In the genomic region with DNA sequence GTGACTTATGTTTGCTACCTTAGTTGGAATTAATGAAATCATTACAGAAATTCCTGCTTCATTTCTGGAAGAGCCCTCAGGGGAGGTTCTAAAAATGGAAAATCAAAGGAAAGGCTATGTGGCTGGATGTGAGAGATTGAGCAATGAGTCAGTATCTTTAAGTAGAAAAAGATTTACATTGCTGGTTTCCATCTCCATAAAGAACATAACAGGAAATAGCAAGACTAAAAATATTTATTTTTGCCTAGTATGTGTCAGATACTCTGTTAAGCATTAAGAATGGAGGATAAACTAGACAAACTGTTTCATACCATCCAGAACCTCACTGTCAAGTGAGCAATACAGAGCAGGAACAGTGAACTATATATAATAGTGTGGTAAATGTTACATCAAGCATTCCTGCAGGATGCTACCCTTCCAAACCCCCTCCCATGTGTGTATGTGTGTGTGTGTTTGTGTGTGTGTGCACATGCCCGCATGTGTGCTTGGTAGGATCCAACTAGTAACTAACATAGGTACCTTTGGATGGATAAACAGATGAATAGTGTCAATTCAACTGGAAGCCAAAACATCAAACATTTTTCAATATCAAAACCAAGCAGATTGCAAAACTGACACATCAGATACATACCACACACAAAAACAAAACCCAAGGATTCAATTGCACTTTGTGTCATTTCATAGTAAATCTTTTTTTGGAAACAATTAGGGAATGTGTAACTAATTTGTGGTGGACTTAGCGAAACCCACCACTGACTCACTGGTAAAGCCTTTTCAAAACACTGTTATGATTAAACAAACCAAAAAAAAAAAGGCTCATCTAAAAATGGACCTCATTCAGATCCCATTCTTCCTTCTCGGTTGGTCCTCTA, we compare ENCODE assay signal across 13 cellular contexts.
DNase-seq lines count a peak whose midpoint lies in the region; ATAC-seq, FAIRE-seq and TF ChIP-seq lines count a peak whose summit lies in the region.
"Had no signal": no experiment of that assay in that cellular context is flagged by ENCODE, and none has a peak within 500 bp of the region (broad histone marks: within the 10 kb centered on the region; RNA-seq: fewer than 3 reads in every experiment).

No MANE protein-coding gene starts in this region.

- no peak for FAIRE-seq in bronchial epithelial cell (lab: Jason Lieb, UNC)
- FAIRE-seq: TTC549 had no signal

- no peaks in the 10 kb centered on the region for H3K4me1 Mint-ChIP-seq in natural killer cell
- no peaks in the 10 kb centered on the region for H3K4me1 Mint-ChIP-seq in stimulated activated memory B cell treated with anti-CD40 and anti-IgM and Interleukin-4, amounts not matched to agents 10 μg/mL and 1 μg/mL and 100 μg/mL, for 72 hours
- H3K4me1 Mint-ChIP-seq in activated CD4-positive, alpha-beta memory T cell treated with anti-CD3 and anti-CD28 coated beads, Interleukin-2, amount 10 ng/mL, durations not matched to agents 7 days and 5 days: peaks cover 2% of the 10 kb centered on the region
- H3K4me1 Mint-ChIP-seq: activated naive CD4-positive, alpha-beta T cell treated with anti-CD3 and anti-CD28 coated beads, Interleukin-2, amount 50 U/mL, for 24 hours had no signal

- ATAC-seq in GM18907 (IDR thresholded peaks at IDR 0.05; ENCODE audit: unreplicated experiment): peak; percentile 62
- peak; percentile 60 for ATAC-seq in HG03432 (IDR thresholded peaks at IDR 0.05; ENCODE audit: unreplicated experiment)
- no peak for ATAC-seq in natural killer cell
- ATAC-seq in stimulated activated memory B cell treated with anti-CD40 and anti-IgM and Interleukin-4, amounts not matched to agents 10 μg/mL and 1 μg/mL and 100 μg/mL, for 72 hours: no peak

- peaks cover 11 to 13% of the 10 kb centered on the region in 2 donors for H3K27me3 Mint-ChIP-seq in natural killer cell (ENCODE audit: low read depth in 2 of 2)
- H3K27me3 Mint-ChIP-seq in stimulated activated memory B cell treated with anti-CD40 and anti-IgM and Interleukin-4, amounts not matched to agents 10 μg/mL and 1 μg/mL and 100 μg/mL, for 72 hours: peaks cover 10% of the 10 kb centered on the region
- peaks cover 4% of the 10 kb centered on the region for H3K27me3 Mint-ChIP-seq in activated CD4-positive, alpha-beta memory T cell treated with anti-CD3 and anti-CD28 coated beads, Interleukin-2, amount 10 ng/mL, durations not matched to agents 7 days and 5 days
- H3K27me3 Mint-ChIP-seq: stimulated activated naive CD8-positive, alpha-beta T cell treated with anti-CD3 and anti-CD28 coated beads, Interleukin-15, Interleukin-2, amounts not matched to agents 100 ng/mL and 50 ng/mL, for 24 hours had no signal

- no peaks in the 10 kb centered on the region for H3K27me3 ChIP-seq in bronchial epithelial cell (ENCODE audit: control insufficient read depth, insufficient read depth, low read length)

- no peak overlapping the region for H3K27ac Mint-ChIP-seq in natural killer cell
- H3K27ac Mint-ChIP-seq in stimulated activated memory B cell treated with anti-CD40 and anti-IgM and Interleukin-4, amounts not matched to agents 10 μg/mL and 1 μg/mL and 100 μg/mL, for 72 hours: no peak overlapping the region
- no peak overlapping the region for H3K27ac Mint-ChIP-seq in activated CD4-positive, alpha-beta memory T cell treated with anti-CD3 and anti-CD28 coated beads, Interleukin-2, amount 10 ng/mL, durations not matched to agents 7 days and 5 days
- H3K27ac Mint-ChIP-seq: activated naive CD4-positive, alpha-beta T cell treated with anti-CD3 and anti-CD28 coated beads, Interleukin-2, amount 50 U/mL, for 24 hours; stimulated activated naive CD8-positive, alpha-beta T cell treated with anti-CD3 and anti-CD28 coated beads, Interleukin-15, Interleukin-2, amounts not matched to agents 100 ng/mL and 50 ng/mL, for 24 hours had no signal

- CTCF ChIA-PET in activated CD4-positive, alpha-beta memory T cell treated with anti-CD3 and anti-CD28 coated beads, Interleukin-2, amount 10 ng/mL, durations not matched to agents 7 days and 5 days (lab: Charles Lee): interaction anchor here (0.7 kb wide), 1 partner anchor 1827 kb away, joined by 3 read pairs; no protein-coding TSS in a partner anchor

- H3K36me3 ChIP-seq in bronchial epithelial cell (ENCODE audit: control insufficient read depth, insufficient read depth, low read length): no peaks in the 10 kb centered on the region

- H3K9me3 Mint-ChIP-seq in natural killer cell: no peaks in the 10 kb centered on the region
- H3K9me3 Mint-ChIP-seq in stimulated activated memory B cell treated with anti-CD40 and anti-IgM and Interleukin-4, amounts not matched to agents 10 μg/mL and 1 μg/mL and 100 μg/mL, for 72 hours: no peaks in the 10 kb centered on the region
- H3K9me3 Mint-ChIP-seq in activated CD4-positive, alpha-beta memory T cell treated with anti-CD3 and anti-CD28 coated beads, Interleukin-2, amount 10 ng/mL, durations not matched to agents 7 days and 5 days: no peaks in the 10 kb centered on the region
- H3K9me3 Mint-ChIP-seq: activated naive CD4-positive, alpha-beta T cell treated with anti-CD3 and anti-CD28 coated beads, Interleukin-2, amount 50 U/mL, for 24 hours; stimulated activated naive CD8-positive, alpha-beta T cell treated with anti-CD3 and anti-CD28 coated beads, Interleukin-15, Interleukin-2, amounts not matched to agents 100 ng/mL and 50 ng/mL, for 24 hours had no signal

- H3K4me3 Mint-ChIP-seq in natural killer cell: no peak overlapping the region
- no peak overlapping the region for H3K4me3 Mint-ChIP-seq in stimulated activated memory B cell treated with anti-CD40 and anti-IgM and Interleukin-4, amounts not matched to agents 10 μg/mL and 1 μg/mL and 100 μg/mL, for 72 hours
- H3K4me3 Mint-ChIP-seq in activated CD4-positive, alpha-beta memory T cell treated with anti-CD3 and anti-CD28 coated beads, Interleukin-2, amount 10 ng/mL, durations not matched to agents 7 days and 5 days: no peak overlapping the region
- H3K4me3 Mint-ChIP-seq: activated naive CD4-positive, alpha-beta T cell treated with anti-CD3 and anti-CD28 coated beads, Interleukin-2, amount 50 U/mL, for 24 hours; stimulated activated naive CD8-positive, alpha-beta T cell treated with anti-CD3 and anti-CD28 coated beads, Interleukin-15, Interleukin-2, amounts not matched to agents 100 ng/mL and 50 ng/mL, for 24 hours had no signal

- no peaks in the 10 kb centered on the region for H3K36me3 Mint-ChIP-seq in natural killer cell
- H3K36me3 Mint-ChIP-seq in stimulated activated memory B cell treated with anti-CD40 and anti-IgM and Interleukin-4, amounts not matched to agents 10 μg/mL and 1 μg/mL and 100 μg/mL, for 72 hours: no peaks in the 10 kb centered on the region
- H3K36me3 Mint-ChIP-seq in activated CD4-positive, alpha-beta memory T cell treated with anti-CD3 and anti-CD28 coated beads, Interleukin-2, amount 10 ng/mL, durations not matched to agents 7 days and 5 days (ENCODE audit: low read depth): no peaks in the 10 kb centered on the region
- H3K36me3 Mint-ChIP-seq: activated naive CD4-positive, alpha-beta T cell treated with anti-CD3 and anti-CD28 coated beads, Interleukin-2, amount 50 U/mL, for 24 hours had no signal

- TF ChIP-seq CTCF in bronchial epithelial cell (IDR thresholded peaks at IDR 0.05; ENCODE audit: insufficient read depth, low read length, severe bottlenecking): no peak
- no peak for TF ChIP-seq CTCF in natural killer cell (IDR thresholded peaks at IDR 0.05)

- POLR2A ChIA-PET in activated CD4-positive, alpha-beta memory T cell treated with anti-CD3 and anti-CD28 coated beads, Interleukin-2, amount 10 ng/mL, durations not matched to agents 7 days and 5 days (lab: Charles Lee): no interaction called here

- peak; percentile 83 for DNase-seq in bronchial epithelial cell (ENCODE audit: low read depth)
- DNase-seq in renal cortical epithelial cell (ENCODE audit: low read depth): peak; percentile 94
- DNase-seq in natural killer cell: no peak
- DNase-seq in activated CD4-positive, alpha-beta memory T cell treated with anti-CD3 and anti-CD28 coated beads, Interleukin-2, amount 10 ng/mL, durations not matched to agents 7 days and 5 days: no peak
- DNase-seq in GM19240 (ENCODE audit: insufficient read length, low spot score): no peak
- DNase-seq: NCI-H1930, retina had no signal

- intact Hi-C loops in natural killer cell (cut with micrococcal nuclease): no loop called here

- H3K4me3 ChIP-seq in bronchial epithelial cell (ENCODE audit: low read depth, low read length): no peak overlapping the region

Comparison
In these comparisons a context has a peak if more than half of its experiments do, and no peak if none do; other contexts are left out.
1. ATAC-seq: peak in GM18907 (single experiment) and HG03432 (single experiment); none in natural killer cell (0 of 3) and stimulated activated memory B cell treated with anti-CD40 and anti-IgM and Interleukin-4, amounts not matched to agents 10 μg/mL and 1 μg/mL and 100 μg/mL, for 72 hours (single experiment).
2. DNase-seq: peak in bronchial epithelial cell (single experiment) and renal cortical epithelial cell (single experiment); none in natural killer cell (single experiment), activated CD4-positive, alpha-beta memory T cell treated with anti-CD3 and anti-CD28 coated beads, Interleukin-2, amount 10 ng/mL, durations not matched to agents 7 days and 5 days (single experiment) and GM19240 (single experiment).